Comparison of ENCODE assay signal across 12 cellular contexts in genomic region chr3:184466413-184466960, GRCh38.
DNase-seq lines count a peak whose midpoint lies in the region; ATAC-seq, FAIRE-seq and TF ChIP-seq lines count a peak whose summit lies in the region.
"Had no signal": no experiment of that assay in that cellular context is flagged by ENCODE, and none has a peak within 500 bp of the region (broad histone marks: within the 10 kb centered on the region; RNA-seq: fewer than 3 reads in every experiment).

No MANE protein-coding gene starts in this region.

- no peaks in the 10 kb centered on the region for H3K9me3 ChIP-seq in WERI-Rb-1 (ENCODE audit: severe bottlenecking)

- no peak overlapping the region for H3K27ac Mint-ChIP-seq in nephron progenitor cell
- H3K27ac Mint-ChIP-seq: effector memory CD8-positive, alpha-beta T cell had no signal

- no peak for FAIRE-seq in RCC 7860 (lab: Jason Lieb, UNC)

- H3K9me3 Mint-ChIP-seq in nephron progenitor cell = peaks cover 3% of the 10 kb centered on the region
- H3K9me3 Mint-ChIP-seq: effector memory CD8-positive, alpha-beta T cell had no signal

- H3K27ac ChIP-seq in WERI-Rb-1 = no peak overlapping the region

- H3K4me1 Mint-ChIP-seq in nephron progenitor cell = no peaks in the 10 kb centered on the region

- H3K27me3 Mint-ChIP-seq in nephron progenitor cell (ENCODE audit: low read depth, poor library complexity) = peaks cover 24% of the 10 kb centered on the region

- no peaks in the 10 kb centered on the region for H3K36me3 Mint-ChIP-seq in nephron progenitor cell (ENCODE audit: low read depth)

- no peaks in the 10 kb centered on the region for H3K36me3 ChIP-seq in WERI-Rb-1

- DNase-seq in DMS79 treated with DMSO at 0.1 percent for 48 hours (lab: John Stamatoyannopoulos, UW) (peak; percentile 18), NCI-H226 (peak; percentile 12), fibroblast of mammary gland (ENCODE audit: low read depth) (peak; percentile 65), nephron progenitor cell (peak; percentile 14), RCC 7860 (ENCODE audit: low spot score) (no peak), WERI-Rb-1 (no peak), NCI-H1694 treated with DMSO at 0.1 percent for 48 hours (lab: John Stamatoyannopoulos, UW) (no peak)
- DNase-seq: effector memory CD8-positive, alpha-beta T cell; kidney glomerular epithelial cell; NCI-H526; T-helper 2 cell had no signal

- ATAC-seq in HG03571 (IDR thresholded peaks at IDR 0.05; ENCODE audit: unreplicated experiment) = no peak
- ATAC-seq: effector memory CD8-positive, alpha-beta T cell had no signal

- H3K4me3 Mint-ChIP-seq in nephron progenitor cell = no peak overlapping the region
- H3K4me3 Mint-ChIP-seq: effector memory CD8-positive, alpha-beta T cell had no signal

- H3K4me3 ChIP-seq in fibroblast of mammary gland (ENCODE audit: control insufficient read depth, low read depth, low read length) = no peak overlapping the region
- no peak overlapping the region for H3K4me3 ChIP-seq in WERI-Rb-1 (ENCODE audit: low read depth, low read length)

- TF ChIP-seq CTCF in fibroblast of mammary gland (conservative IDR thresholded peaks at IDR 0.05; ENCODE audit: control insufficient read depth, insufficient read depth, low read depth, low read length) (no peak), nephron progenitor cell (IDR thresholded peaks at IDR 0.05) (no peak), WERI-Rb-1 (IDR thresholded peaks at IDR 0.05; ENCODE audit: low read depth, low read length) (no peak)

- H3K27me3 ChIP-seq in WERI-Rb-1 (ENCODE audit: insufficient read depth, low read depth, severe bottlenecking) = no peaks in the 10 kb centered on the region

Comparison
In these comparisons a context has a peak if more than half of its experiments do, and no peak if none do; other contexts are left out.
1. DNase-seq: peak in DMS79 treated with DMSO at 0.1 percent for 48 hours (single experiment), NCI-H226 (single experiment), fibroblast of mammary gland (single experiment) and nephron progenitor cell (single experiment); none in RCC 7860 (single experiment), WERI-Rb-1 (single experiment) and NCI-H1694 treated with DMSO at 0.1 percent for 48 hours (single experiment).